17 cellular contexts compared by ENCODE assay signal in genomic region chr5:19891658-19892057, GRCh38.
DNase-seq lines count a peak whose midpoint lies in the region; ATAC-seq lines count a peak whose summit lies in the region.
"Had no signal": no experiment of that assay in that cellular context is flagged by ENCODE, and none has a peak within 500 bp of the region (broad histone marks: within the 10 kb centered on the region; RNA-seq: fewer than 3 reads in every experiment).

No MANE protein-coding gene starts in this region.

- DNase-seq in A172 (ENCODE audit: low spot score) (peak; percentile 42), HCEC 1CT (peak; percentile 77), adipocyte (ENCODE audit: low read depth) (peak; percentile 70), fibroblast of the conjunctiva (ENCODE audit: low read depth) (peak; percentile 0), NOMO-1 treated with DMSO at 0.1 percent for 48 hours (lab: John Stamatoyannopoulos, UW; ENCODE audit: unreplicated experiment) (no peak), NCI-H524 treated with DMSO at 0.1 percent for 48 hours (lab: John Stamatoyannopoulos, UW) (no peak)
- DNase-seq: ACHN; activated CD4-positive, alpha-beta T cell treated with anti-CD3 and anti-CD28 coated beads for 1 hour; Calu3; NCI-H1436; nephron progenitor cell; stimulated activated naive CD4-positive, alpha-beta T cell treated with Interleukin-2 at 50 U/mL for 16 hours; T-helper 17 cell had no signal

- peak overlapping the region; percentile 6 for H3K4me3 ChIP-seq in adipocyte (ENCODE audit: low read length)
- H3K4me3 ChIP-seq: lung, right atrium auricular region had no signal

- H3K9ac ChIP-seq in adipocyte (ENCODE audit: low read length), result no peak overlapping the region

- ATAC-seq in HG03039 (IDR thresholded peaks at IDR 0.05; ENCODE audit: unreplicated experiment), result no peak
- ATAC-seq in GM19035 (IDR thresholded peaks at IDR 0.05; ENCODE audit: unreplicated experiment), result no peak
- ATAC-seq: T-helper 17 cell had no signal

- H3K4me1 ChIP-seq in adipocyte (ENCODE audit: control insufficient read depth, insufficient read depth, low read length), result peaks cover 12% of the 10 kb centered on the region
- H3K4me1 ChIP-seq: right atrium auricular region had no signal

- no peaks in the 10 kb centered on the region for H3K9me3 ChIP-seq in adipocyte (ENCODE audit: control insufficient read depth, low read length)
- H3K9me3 ChIP-seq: right atrium auricular region had no signal

- no peaks in the 10 kb centered on the region for H3K27me3 ChIP-seq in adipocyte (replicated peaks; ENCODE audit: control insufficient read depth, insufficient read depth, low read length)
- H3K27me3 ChIP-seq: right atrium auricular region had no signal

- no peaks in the 10 kb centered on the region for H3K36me3 ChIP-seq in adipocyte (ENCODE audit: control insufficient read depth, insufficient read depth, low read length, severe bottlenecking)
- H3K36me3 ChIP-seq: right atrium auricular region had no signal

Comparison
In these comparisons a context has a peak if more than half of its experiments do, and no peak if none do; other contexts are left out.
1. DNase-seq: peak in A172 (single experiment), HCEC 1CT (single experiment), adipocyte (single experiment) and fibroblast of the conjunctiva (single experiment); none in NOMO-1 treated with DMSO at 0.1 percent for 48 hours (single experiment) and NCI-H524 treated with DMSO at 0.1 percent for 48 hours (single experiment).